1 cellular context compared by ENCODE assay signal in the genomic region with DNA sequence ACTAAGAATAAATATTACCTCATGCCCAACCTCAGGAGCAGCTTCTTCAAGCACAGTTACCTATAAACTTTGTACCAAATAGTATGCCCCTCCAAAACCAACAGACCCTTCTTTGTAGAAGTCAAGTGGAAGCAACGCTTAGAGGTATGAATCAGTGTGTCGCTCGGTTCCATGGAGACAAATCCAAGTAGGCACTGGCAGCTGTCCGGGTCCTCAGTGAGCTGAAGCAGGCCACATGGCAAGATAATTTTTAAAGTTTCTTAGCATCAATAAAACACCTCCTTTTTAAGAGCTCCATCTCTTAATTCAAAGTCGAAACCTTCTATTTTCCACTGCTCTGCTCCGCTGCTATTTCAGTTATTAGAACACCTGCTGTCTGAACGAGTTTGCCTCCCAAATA.
TF ChIP-seq lines count a peak whose summit lies in the region.

No MANE protein-coding gene starts in this region.

TF ChIP-seq in H1, 55 proteins besides CTCF, POLR2A, EP300 and RAD21 (continued from another document):
- no peak for TF ChIP-seq GABPA (IDR thresholded peaks at IDR 0.05; ENCODE audit: borderline replicate concordance, insufficient read depth, low read length)
- TF ChIP-seq, protein P1, sequence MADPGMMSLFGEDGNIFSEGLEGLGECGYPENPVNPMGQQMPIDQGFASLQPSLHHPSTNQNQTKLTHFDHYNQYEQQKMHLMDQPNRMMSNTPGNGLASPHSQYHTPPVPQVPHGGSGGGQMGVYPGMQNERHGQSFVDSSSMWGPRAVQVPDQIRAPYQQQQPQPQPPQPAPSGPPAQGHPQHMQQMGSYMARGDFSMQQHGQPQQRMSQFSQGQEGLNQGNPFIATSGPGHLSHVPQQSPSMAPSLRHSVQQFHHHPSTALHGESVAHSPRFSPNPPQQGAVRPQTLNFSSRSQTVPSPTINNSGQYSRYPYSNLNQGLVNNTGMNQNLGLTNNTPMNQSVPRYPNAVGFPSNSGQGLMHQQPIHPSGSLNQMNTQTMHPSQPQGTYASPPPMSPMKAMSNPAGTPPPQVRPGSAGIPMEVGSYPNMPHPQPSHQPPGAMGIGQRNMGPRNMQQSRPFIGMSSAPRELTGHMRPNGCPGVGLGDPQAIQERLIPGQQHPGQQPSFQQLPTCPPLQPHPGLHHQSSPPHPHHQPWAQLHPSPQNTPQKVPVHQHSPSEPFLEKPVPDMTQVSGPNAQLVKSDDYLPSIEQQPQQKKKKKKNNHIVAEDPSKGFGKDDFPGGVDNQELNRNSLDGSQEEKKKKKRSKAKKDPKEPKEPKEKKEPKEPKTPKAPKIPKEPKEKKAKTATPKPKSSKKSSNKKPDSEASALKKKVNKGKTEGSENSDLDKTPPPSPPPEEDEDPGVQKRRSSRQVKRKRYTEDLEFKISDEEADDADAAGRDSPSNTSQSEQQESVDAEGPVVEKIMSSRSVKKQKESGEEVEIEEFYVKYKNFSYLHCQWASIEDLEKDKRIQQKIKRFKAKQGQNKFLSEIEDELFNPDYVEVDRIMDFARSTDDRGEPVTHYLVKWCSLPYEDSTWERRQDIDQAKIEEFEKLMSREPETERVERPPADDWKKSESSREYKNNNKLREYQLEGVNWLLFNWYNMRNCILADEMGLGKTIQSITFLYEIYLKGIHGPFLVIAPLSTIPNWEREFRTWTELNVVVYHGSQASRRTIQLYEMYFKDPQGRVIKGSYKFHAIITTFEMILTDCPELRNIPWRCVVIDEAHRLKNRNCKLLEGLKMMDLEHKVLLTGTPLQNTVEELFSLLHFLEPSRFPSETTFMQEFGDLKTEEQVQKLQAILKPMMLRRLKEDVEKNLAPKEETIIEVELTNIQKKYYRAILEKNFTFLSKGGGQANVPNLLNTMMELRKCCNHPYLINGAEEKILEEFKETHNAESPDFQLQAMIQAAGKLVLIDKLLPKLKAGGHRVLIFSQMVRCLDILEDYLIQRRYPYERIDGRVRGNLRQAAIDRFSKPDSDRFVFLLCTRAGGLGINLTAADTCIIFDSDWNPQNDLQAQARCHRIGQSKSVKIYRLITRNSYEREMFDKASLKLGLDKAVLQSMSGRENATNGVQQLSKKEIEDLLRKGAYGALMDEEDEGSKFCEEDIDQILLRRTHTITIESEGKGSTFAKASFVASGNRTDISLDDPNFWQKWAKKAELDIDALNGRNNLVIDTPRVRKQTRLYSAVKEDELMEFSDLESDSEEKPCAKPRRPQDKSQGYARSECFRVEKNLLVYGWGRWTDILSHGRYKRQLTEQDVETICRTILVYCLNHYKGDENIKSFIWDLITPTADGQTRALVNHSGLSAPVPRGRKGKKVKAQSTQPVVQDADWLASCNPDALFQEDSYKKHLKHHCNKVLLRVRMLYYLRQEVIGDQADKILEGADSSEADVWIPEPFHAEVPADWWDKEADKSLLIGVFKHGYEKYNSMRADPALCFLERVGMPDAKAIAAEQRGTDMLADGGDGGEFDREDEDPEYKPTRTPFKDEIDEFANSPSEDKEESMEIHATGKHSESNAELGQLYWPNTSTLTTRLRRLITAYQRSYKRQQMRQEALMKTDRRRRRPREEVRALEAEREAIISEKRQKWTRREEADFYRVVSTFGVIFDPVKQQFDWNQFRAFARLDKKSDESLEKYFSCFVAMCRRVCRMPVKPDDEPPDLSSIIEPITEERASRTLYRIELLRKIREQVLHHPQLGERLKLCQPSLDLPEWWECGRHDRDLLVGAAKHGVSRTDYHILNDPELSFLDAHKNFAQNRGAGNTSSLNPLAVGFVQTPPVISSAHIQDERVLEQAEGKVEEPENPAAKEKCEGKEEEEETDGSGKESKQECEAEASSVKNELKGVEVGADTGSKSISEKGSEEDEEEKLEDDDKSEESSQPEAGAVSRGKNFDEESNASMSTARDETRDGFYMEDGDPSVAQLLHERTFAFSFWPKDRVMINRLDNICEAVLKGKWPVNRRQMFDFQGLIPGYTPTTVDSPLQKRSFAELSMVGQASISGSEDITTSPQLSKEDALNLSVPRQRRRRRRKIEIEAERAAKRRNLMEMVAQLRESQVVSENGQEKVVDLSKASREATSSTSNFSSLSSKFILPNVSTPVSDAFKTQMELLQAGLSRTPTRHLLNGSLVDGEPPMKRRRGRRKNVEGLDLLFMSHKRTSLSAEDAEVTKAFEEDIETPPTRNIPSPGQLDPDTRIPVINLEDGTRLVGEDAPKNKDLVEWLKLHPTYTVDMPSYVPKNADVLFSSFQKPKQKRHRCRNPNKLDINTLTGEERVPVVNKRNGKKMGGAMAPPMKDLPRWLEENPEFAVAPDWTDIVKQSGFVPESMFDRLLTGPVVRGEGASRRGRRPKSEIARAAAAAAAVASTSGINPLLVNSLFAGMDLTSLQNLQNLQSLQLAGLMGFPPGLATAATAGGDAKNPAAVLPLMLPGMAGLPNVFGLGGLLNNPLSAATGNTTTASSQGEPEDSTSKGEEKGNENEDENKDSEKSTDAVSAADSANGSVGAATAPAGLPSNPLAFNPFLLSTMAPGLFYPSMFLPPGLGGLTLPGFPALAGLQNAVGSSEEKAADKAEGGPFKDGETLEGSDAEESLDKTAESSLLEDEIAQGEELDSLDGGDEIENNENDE (IDR thresholded peaks at IDR 0.05; ENCODE audit: insufficient replicate concordance, low read length), result no peak
- no peak for TF ChIP-seq GTF2F1 (IDR thresholded peaks at IDR 0.05; ENCODE audit: borderline replicate concordance, low read depth, low read length)
- TF ChIP-seq HDAC6 (IDR thresholded peaks at IDR 0.05; ENCODE audit: low read depth, low read length), result no peak
- no peak for TF ChIP-seq SIRT6 (IDR thresholded peaks at IDR 0.05; ENCODE audit: low read length)
- TF ChIP-seq TBP (IDR thresholded peaks at IDR 0.05; ENCODE audit: low read depth, low read length), result no peak
- TF ChIP-seq TAF7 (optimal IDR thresholded peaks at IDR 0.05; ENCODE audit: borderline replicate concordance, low read depth, low read length), result no peak
- TF ChIP-seq NANOG (IDR thresholded peaks at IDR 0.05; ENCODE audit: insufficient read depth, low read depth, low read length, poor library complexity, severe bottlenecking), result no peak
- TF ChIP-seq KDM4A (IDR thresholded peaks at IDR 0.05; ENCODE audit: low read depth, low read length, severe bottlenecking), result no peak
